ENCODE assay signal across 1 cellular context in the genomic region with DNA sequence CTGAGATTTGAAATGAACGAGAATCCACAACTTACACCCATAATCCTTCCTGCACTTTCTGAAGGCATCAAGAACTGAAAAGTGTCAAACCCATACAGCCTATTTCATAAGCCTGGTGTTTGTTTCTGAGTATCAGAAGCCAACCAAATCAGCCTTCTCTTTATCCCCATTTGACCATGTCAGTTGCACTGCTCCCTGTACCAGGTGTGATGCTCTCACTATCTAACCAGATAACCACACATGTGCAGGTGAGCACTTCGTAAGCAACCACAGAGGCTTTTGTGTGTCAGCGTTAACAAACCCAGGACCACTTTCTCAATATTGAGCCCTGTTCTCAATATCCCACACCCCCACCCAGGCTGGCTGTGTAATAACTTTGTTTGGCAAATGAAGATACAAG.
TF ChIP-seq lines count a peak whose summit lies in the region.

No MANE protein-coding gene starts in this region.

TF ChIP-seq in GM23338, 12 proteins besides CTCF, POLR2A, EP300 and RAD21:
- TF ChIP-seq, protein P1, sequence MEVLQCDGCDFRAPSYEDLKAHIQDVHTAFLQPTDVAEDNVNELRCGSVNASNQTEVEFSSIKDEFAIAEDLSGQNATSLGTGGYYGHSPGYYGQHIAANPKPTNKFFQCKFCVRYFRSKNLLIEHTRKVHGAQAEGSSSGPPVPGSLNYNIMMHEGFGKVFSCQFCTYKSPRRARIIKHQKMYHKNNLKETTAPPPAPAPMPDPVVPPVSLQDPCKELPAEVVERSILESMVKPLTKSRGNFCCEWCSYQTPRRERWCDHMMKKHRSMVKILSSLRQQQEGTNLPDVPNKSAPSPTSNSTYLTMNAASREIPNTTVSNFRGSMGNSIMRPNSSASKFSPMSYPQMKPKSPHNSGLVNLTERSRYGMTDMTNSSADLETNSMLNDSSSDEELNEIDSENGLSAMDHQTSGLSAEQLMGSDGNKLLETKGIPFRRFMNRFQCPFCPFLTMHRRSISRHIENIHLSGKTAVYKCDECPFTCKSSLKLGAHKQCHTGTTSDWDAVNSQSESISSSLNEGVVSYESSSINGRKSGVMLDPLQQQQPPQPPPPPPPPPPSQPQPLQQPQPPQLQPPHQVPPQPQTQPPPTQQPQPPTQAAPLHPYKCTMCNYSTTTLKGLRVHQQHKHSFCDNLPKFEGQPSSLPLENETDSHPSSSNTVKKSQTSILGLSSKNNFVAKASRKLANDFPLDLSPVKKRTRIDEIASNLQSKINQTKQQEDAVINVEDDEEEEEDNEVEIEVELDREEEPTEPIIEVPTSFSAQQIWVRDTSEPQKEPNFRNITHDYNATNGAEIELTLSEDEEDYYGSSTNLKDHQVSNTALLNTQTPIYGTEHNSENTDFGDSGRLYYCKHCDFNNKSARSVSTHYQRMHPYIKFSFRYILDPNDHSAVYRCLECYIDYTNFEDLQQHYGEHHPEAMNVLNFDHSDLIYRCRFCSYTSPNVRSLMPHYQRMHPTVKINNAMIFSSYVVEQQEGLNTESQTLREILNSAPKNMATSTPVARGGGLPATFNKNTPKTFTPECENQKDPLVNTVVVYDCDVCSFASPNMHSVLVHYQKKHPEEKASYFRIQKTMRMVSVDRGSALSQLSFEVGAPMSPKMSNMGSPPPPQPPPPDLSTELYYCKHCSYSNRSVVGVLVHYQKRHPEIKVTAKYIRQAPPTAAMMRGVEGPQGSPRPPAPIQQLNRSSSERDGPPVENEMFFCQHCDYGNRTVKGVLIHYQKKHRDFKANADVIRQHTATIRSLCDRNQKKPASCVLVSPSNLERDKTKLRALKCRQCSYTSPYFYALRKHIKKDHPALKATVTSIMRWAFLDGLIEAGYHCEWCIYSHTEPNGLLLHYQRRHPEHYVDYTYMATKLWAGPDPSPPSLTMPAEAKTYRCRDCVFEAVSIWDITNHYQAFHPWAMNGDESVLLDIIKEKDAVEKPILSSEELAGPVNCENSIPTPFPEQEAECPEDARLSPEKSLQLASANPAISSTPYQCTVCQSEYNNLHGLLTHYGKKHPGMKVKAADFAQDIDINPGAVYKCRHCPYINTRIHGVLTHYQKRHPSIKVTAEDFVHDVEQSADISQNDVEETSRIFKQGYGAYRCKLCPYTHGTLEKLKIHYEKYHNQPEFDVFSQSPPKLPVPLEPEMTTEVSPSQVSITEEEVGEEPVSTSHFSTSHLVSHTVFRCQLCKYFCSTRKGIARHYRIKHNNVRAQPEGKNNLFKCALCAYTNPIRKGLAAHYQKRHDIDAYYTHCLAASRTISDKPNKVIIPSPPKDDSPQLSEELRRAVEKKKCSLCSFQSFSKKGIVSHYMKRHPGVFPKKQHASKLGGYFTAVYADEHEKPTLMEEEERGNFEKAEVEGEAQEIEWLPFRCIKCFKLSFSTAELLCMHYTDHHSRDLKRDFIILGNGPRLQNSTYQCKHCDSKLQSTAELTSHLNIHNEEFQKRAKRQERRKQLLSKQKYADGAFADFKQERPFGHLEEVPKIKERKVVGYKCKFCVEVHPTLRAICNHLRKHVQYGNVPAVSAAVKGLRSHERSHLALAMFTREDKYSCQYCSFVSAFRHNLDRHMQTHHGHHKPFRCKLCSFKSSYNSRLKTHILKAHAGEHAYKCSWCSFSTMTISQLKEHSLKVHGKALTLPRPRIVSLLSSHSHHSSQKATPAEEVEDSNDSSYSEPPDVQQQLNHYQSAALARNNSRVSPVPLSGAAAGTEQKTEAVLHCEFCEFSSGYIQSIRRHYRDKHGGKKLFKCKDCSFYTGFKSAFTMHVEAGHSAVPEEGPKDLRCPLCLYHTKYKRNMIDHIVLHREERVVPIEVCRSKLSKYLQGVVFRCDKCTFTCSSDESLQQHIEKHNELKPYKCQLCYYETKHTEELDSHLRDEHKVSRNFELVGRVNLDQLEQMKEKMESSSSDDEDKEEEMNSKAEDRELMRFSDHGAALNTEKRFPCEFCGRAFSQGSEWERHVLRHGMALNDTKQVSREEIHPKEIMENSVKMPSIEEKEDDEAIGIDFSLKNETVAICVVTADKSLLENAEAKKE (CRISPR knock-in tag; IDR thresholded peaks at IDR 0.05): no peak
- TF ChIP-seq, protein P2, sequence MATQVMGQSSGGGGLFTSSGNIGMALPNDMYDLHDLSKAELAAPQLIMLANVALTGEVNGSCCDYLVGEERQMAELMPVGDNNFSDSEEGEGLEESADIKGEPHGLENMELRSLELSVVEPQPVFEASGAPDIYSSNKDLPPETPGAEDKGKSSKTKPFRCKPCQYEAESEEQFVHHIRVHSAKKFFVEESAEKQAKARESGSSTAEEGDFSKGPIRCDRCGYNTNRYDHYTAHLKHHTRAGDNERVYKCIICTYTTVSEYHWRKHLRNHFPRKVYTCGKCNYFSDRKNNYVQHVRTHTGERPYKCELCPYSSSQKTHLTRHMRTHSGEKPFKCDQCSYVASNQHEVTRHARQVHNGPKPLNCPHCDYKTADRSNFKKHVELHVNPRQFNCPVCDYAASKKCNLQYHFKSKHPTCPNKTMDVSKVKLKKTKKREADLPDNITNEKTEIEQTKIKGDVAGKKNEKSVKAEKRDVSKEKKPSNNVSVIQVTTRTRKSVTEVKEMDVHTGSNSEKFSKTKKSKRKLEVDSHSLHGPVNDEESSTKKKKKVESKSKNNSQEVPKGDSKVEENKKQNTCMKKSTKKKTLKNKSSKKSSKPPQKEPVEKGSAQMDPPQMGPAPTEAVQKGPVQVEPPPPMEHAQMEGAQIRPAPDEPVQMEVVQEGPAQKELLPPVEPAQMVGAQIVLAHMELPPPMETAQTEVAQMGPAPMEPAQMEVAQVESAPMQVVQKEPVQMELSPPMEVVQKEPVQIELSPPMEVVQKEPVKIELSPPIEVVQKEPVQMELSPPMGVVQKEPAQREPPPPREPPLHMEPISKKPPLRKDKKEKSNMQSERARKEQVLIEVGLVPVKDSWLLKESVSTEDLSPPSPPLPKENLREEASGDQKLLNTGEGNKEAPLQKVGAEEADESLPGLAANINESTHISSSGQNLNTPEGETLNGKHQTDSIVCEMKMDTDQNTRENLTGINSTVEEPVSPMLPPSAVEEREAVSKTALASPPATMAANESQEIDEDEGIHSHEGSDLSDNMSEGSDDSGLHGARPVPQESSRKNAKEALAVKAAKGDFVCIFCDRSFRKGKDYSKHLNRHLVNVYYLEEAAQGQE (IDR thresholded peaks at IDR 0.05; ENCODE audit: unreplicated experiment): no peak
- no peak for TF ChIP-seq EZH2phosphoT487 (IDR thresholded peaks at IDR 0.05; ENCODE audit: unreplicated experiment)
- TF ChIP-seq JUNB (IDR thresholded peaks at IDR 0.05; ENCODE audit: unreplicated experiment): no peak
- TF ChIP-seq ZNF114 (CRISPR knock-in tag; IDR thresholded peaks at IDR 0.05): no peak
- TF ChIP-seq, protein P3, sequence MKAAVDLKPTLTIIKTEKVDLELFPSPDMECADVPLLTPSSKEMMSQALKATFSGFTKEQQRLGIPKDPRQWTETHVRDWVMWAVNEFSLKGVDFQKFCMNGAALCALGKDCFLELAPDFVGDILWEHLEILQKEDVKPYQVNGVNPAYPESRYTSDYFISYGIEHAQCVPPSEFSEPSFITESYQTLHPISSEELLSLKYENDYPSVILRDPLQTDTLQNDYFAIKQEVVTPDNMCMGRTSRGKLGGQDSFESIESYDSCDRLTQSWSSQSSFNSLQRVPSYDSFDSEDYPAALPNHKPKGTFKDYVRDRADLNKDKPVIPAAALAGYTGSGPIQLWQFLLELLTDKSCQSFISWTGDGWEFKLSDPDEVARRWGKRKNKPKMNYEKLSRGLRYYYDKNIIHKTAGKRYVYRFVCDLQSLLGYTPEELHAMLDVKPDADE (IDR thresholded peaks at IDR 0.05): no peak
- TF ChIP-seq POLR2AphosphoS5 (IDR thresholded peaks at IDR 0.05; ENCODE audit: low read depth): no peak
- no peak for TF ChIP-seq EZH2 (IDR thresholded peaks at IDR 0.05; ENCODE audit: low read depth, unreplicated experiment)
- no peak for TF ChIP-seq ZNF331 (CRISPR knock-in tag; IDR thresholded peaks at IDR 0.05; ENCODE audit: low read depth)
- TF ChIP-seq NANOG (IDR thresholded peaks at IDR 0.05; ENCODE audit: borderline replicate concordance): no peak
- TF ChIP-seq CREB1 (CRISPR knock-in tag; IDR thresholded peaks at IDR 0.05; ENCODE audit: low read depth): no peak
